In genomic region chr1:228490120-228491078, GRCh38 we compare ENCODE assay signal across 1 cellular context.
A peak's percentile ranks its signal among the peaks of the same experiment; 100 is the strongest.
TF ChIP-seq lines count a peak whose summit lies in the region.

No MANE protein-coding gene starts in this region.

TF ChIP-seq in K562, 482 proteins besides CTCF, POLR2A, EP300 and RAD21 (continued from another document and continues in another):
- peak; percentile 96 for TF ChIP-seq ZNF592 (IDR thresholded peaks at IDR 0.05)
- peak; percentile 53; the same call in 1 of the 2 replicates for TF ChIP-seq DPF2 (IDR thresholded peaks at IDR 0.05)
- no peak for TF ChIP-seq ZNF57 (CRISPR knock-in tag; IDR thresholded peaks at IDR 0.05)
- no peak for TF ChIP-seq IRF1 (CRISPR knock-in tag; IDR thresholded peaks at IDR 0.05; ENCODE audit: borderline replicate concordance)
- TF ChIP-seq OTX1 (CRISPR knock-in tag; IDR thresholded peaks at IDR 0.05) = peak; percentile 81
- peak; percentile 98 for TF ChIP-seq ZNF584 (CRISPR knock-in tag; IDR thresholded peaks at IDR 0.05; ENCODE audit: low read depth)
- no peak for TF ChIP-seq DIDO1 (tag; IDR thresholded peaks at IDR 0.05; ENCODE audit: low read depth)
- TF ChIP-seq ZNF197 (CRISPR knock-in tag; IDR thresholded peaks at IDR 0.05; ENCODE audit: low read depth) = peak; percentile 94
- TF ChIP-seq HIVEP1 (CRISPR knock-in tag; IDR thresholded peaks at IDR 0.05) = 0 out of 2 replicates have a peak, but pooled peaks have one; percentile 5
- TF ChIP-seq CHD1 (IDR thresholded peaks at IDR 0.05; ENCODE audit: low read length) = no peak
- peak; percentile 76; the same call in 1 of the 2 replicates for TF ChIP-seq HDAC2 (IDR thresholded peaks at IDR 0.05)
- TF ChIP-seq BHLHE40 (IDR thresholded peaks at IDR 0.05; ENCODE audit: low read length) = peak; percentile 35
- peak; percentile 95 for TF ChIP-seq HDAC8 (tag; IDR thresholded peaks at IDR 0.05)
- TF ChIP-seq TBL1XR1 (IDR thresholded peaks at IDR 0.05; ENCODE audit: low read length in 2 of 2) = peak in 1 of 2 experiments; percentile 29; a peak in 1 of 4 replicates
- TF ChIP-seq PYGO2 (tag; IDR thresholded peaks at IDR 0.05) = peak; percentile 53; the same call in 1 of the 2 replicates
- peak; percentile 89 to 95; a peak in 2 of 4 replicates for TF ChIP-seq TRIM24 (IDR thresholded peaks at IDR 0.05)
- peak; percentile 58 for TF ChIP-seq TCF3 (CRISPR knock-in tag; IDR thresholded peaks at IDR 0.05)
- TF ChIP-seq FIP1L1 (IDR thresholded peaks at IDR 0.05; ENCODE audit: low read depth, low read length, poor library complexity, severe bottlenecking) = no peak
- TF ChIP-seq ATF4 (CRISPR knock-in tag; IDR thresholded peaks at IDR 0.05) = peak; percentile 100
- peak; percentile 49; the same call in 1 of the 2 replicates for TF ChIP-seq LEF1 (IDR thresholded peaks at IDR 0.05)
- peak; percentile 76; the same call in 1 of the 2 replicates for TF ChIP-seq TSHZ1 (CRISPR knock-in tag; IDR thresholded peaks at IDR 0.05)
- TF ChIP-seq CBFB (CRISPR knock-in tag; IDR thresholded peaks at IDR 0.05) = peak; percentile 56; the same call in 1 of the 2 replicates
- TF ChIP-seq TCFL5 (CRISPR knock-in tag; conservative IDR thresholded peaks at IDR 0.05) = 0 out of 2 replicates have a peak, but pooled peaks have one; percentile 10
- peak; percentile 7; the same call in 1 of the 2 replicates for TF ChIP-seq ZNF449 (CRISPR knock-in tag; IDR thresholded peaks at IDR 0.05)
- TF ChIP-seq NFE2L1 (tag; IDR thresholded peaks at IDR 0.05; ENCODE audit: borderline replicate concordance, low read depth) = 0 out of 2 replicates have a peak, but pooled peaks have one; percentile 23
- TF ChIP-seq ZFPM2 (CRISPR knock-in tag; IDR thresholded peaks at IDR 0.05) = peak; percentile 53; the same call in 1 of the 2 replicates
- peak; percentile 14; the same call in 1 of the 2 replicates for TF ChIP-seq USF2 (CRISPR knock-in tag; IDR thresholded peaks at IDR 0.05)
- TF ChIP-seq RCOR1 (IDR thresholded peaks at IDR 0.05; ENCODE audit: borderline replicate concordance in 1 of 2, low read depth in 2 of 2, low read length in 2 of 2) = peak in 1 of 2 experiments; percentile 92; a peak in 2 of 4 replicates
- peak; percentile 33 for TF ChIP-seq KLF1 (tag; IDR thresholded peaks at IDR 0.05)
- TF ChIP-seq ETV1 (tag; conservative IDR thresholded peaks at IDR 0.05; ENCODE audit: low read depth) = peak; percentile 54
- peak; percentile 98 for TF ChIP-seq ZSCAN32 (CRISPR knock-in tag; IDR thresholded peaks at IDR 0.05)
- TF ChIP-seq TCF15 (CRISPR knock-in tag; IDR thresholded peaks at IDR 0.05) = peak; percentile 90; the same call in 1 of the 2 replicates
- no peak for TF ChIP-seq SETDB1 (IDR thresholded peaks at IDR 0.05; ENCODE audit: low read length)
- no peak for TF ChIP-seq UBTF (IDR thresholded peaks at IDR 0.05; ENCODE audit: borderline replicate concordance in 1 of 2, low read depth in 2 of 2, low read length in 2 of 2)
- TF ChIP-seq MAZ (CRISPR knock-in tag; conservative IDR thresholded peaks at IDR 0.05 in 1 of 2, IDR thresholded peaks at IDR 0.05 in 1 of 2) = peak in 1 of 2 experiments; percentile 68; a peak in 3 of 4 replicates
- TF ChIP-seq ZNF76 (CRISPR knock-in tag; IDR thresholded peaks at IDR 0.05; ENCODE audit: borderline replicate concordance) = peak; percentile 81; the same call in 1 of the 2 replicates
- TF ChIP-seq MEIS2 (IDR thresholded peaks at IDR 0.05; ENCODE audit: partially characterized antibody) = peak; percentile 83
- peak; percentile 33; the same call in 1 of the 2 replicates for TF ChIP-seq HES1 (IDR thresholded peaks at IDR 0.05; ENCODE audit: low read depth)
- TF ChIP-seq PHTF2 (CRISPR knock-in tag; IDR thresholded peaks at IDR 0.05) = peak; percentile 43; the same call in 1 of the 2 replicates
- TF ChIP-seq MTA1 (IDR thresholded peaks at IDR 0.05; ENCODE audit: borderline replicate concordance) = no peak
- no peak for TF ChIP-seq NONO (IDR thresholded peaks at IDR 0.05; ENCODE audit: low read depth in 2 of 2, low read length in 1 of 2)
- TF ChIP-seq SOX6 (IDR thresholded peaks at IDR 0.05) = peak; percentile 98
- peak; percentile 79; the same call in 1 of the 2 replicates for TF ChIP-seq HEY1 (CRISPR knock-in tag; IDR thresholded peaks at IDR 0.05; ENCODE audit: borderline replicate concordance)
- no peak for TF ChIP-seq SREBF2 (CRISPR knock-in tag; IDR thresholded peaks at IDR 0.05)
- no peak for TF ChIP-seq CEBPZ (IDR thresholded peaks at IDR 0.05; ENCODE audit: borderline replicate concordance, low read depth, low read length)
